Comparison of ENCODE assay signal across 20 cellular contexts in genomic region chr4:65502151-65502691, GRCh38.
A peak's percentile ranks its signal among the peaks of the same experiment; 100 is the strongest.
DNase-seq lines count a peak whose midpoint lies in the region; ATAC-seq and TF ChIP-seq lines count a peak whose summit lies in the region.
"Had no signal": no experiment of that assay in that cellular context is flagged by ENCODE, and none has a peak within 500 bp of the region (broad histone marks: within the 10 kb centered on the region; RNA-seq: fewer than 3 reads in every experiment).

No MANE protein-coding gene starts in this region.

- no TSS peak for BruUV-seq in MCF 10A (replicated peaks; lab: Mats Ljungman, UMichigan)

- TF ChIP-seq POLR2A in breast epithelium (IDR thresholded peaks at IDR 0.05): no peak

- H3K4me3 ChIP-seq in breast epithelium (no peak overlapping the region), fibroblast of mammary gland (ENCODE audit: control insufficient read depth, low read depth, low read length) (no peak overlapping the region)
- H3K4me3 ChIP-seq: adrenal gland, dorsolateral prefrontal cortex, sigmoid colon, uterus had no signal

- no peaks in the 10 kb centered on the region for H3K36me3 Mint-ChIP-seq in MCF 10A (ENCODE audit: insufficient read depth, unreplicated experiment)

- ATAC-seq in GM18870 (IDR thresholded peaks at IDR 0.05; ENCODE audit: unreplicated experiment): no peak
- ATAC-seq: activated T-cell treated with anti-CD3 and anti-CD28 coated beads, Interleukin-2, amount 50 U/mL, for 4 hours had no signal

- H3K27ac Mint-ChIP-seq in MCF 10A (ENCODE audit: low read depth, unreplicated experiment): peak overlapping the region; percentile 80

- H3K4me3 Mint-ChIP-seq in MCF 10A (ENCODE audit: unreplicated experiment): peak overlapping the region; percentile 47
- H3K4me3 Mint-ChIP-seq: activated T-cell treated with anti-CD3 and anti-CD28 coated beads, Interleukin-2, amount 50 U/mL, for 4 hours had no signal

- CTCF ChIA-PET in MCF 10A (lab: Yijun Ruan, JAX): interaction anchor here (0.7 kb wide), 1 partner anchor 1894 kb away, joined by 3 read pairs; no protein-coding TSS in a partner anchor

- TF ChIP-seq CTCF in MCF 10A (IDR thresholded peaks at IDR 0.05; ENCODE audit: unreplicated experiment) (no peak), breast epithelium (IDR thresholded peaks at IDR 0.05) (no peak), VCaP (conservative IDR thresholded peaks at IDR 0.05) (no peak), fibroblast of mammary gland (conservative IDR thresholded peaks at IDR 0.05; ENCODE audit: control insufficient read depth, insufficient read depth, low read depth, low read length) (no peak)

- no peak overlapping the region for H3K27ac ChIP-seq in breast epithelium
- H3K27ac ChIP-seq in VCaP: peak overlapping the region; percentile 45
- H3K27ac ChIP-seq: adrenal gland, dorsolateral prefrontal cortex, sigmoid colon, uterus had no signal

- no peaks in the 10 kb centered on the region for H3K9me3 ChIP-seq in breast epithelium
- H3K9me3 ChIP-seq: adrenal gland, sigmoid colon, uterus had no signal

- intact Hi-C loops in MCF 10A (cut with micrococcal nuclease): no loop called here
- intact Hi-C loops in breast epithelium (cut with DNase I; ENCODE audit: low total_unique reads): no loop called here

- no peaks in the 10 kb centered on the region for H3K27me3 ChIP-seq in breast epithelium
- H3K27me3 ChIP-seq: adrenal gland, dorsolateral prefrontal cortex, sigmoid colon, uterus had no signal

- POLR2A ChIA-PET in MCF 10A (lab: Yijun Ruan, JAX): no interaction called here

- peaks cover 6% of the 10 kb centered on the region for H3K9me3 Mint-ChIP-seq in MCF 10A (ENCODE audit: unreplicated experiment)

- H3K36me3 ChIP-seq in breast epithelium: no peaks in the 10 kb centered on the region
- H3K36me3 ChIP-seq: adrenal gland, sigmoid colon, uterus had no signal

- H3K4me1 ChIP-seq in breast epithelium: no peaks in the 10 kb centered on the region
- H3K4me1 ChIP-seq: adrenal gland, sigmoid colon, uterus had no signal

- peak; percentile 35 for DNase-seq in MCF 10A (ENCODE audit: unreplicated experiment)
- no peak for DNase-seq in breast epithelium (ENCODE audit: low spot score in 2 of 2)
- DNase-seq in fibroblast of mammary gland (ENCODE audit: low read depth): peak; percentile 51
- peak; percentile 23 for DNase-seq in stromal cell of bone marrow (ENCODE audit: low read depth)
- DNase-seq in stimulated activated CD4-positive, alpha-beta T cell treated with anti-CD3 and anti-CD28 coated beads, Interleukin-1b, Interleukin-23, amount 100 ng/mL, for 48 hours: no peak
- DNase-seq in activated effector memory CD4-positive, alpha-beta T cell treated with anti-CD3 and anti-CD28 coated beads, Interleukin-2, amount 50 U/mL, for 16 hours: no peak
- DNase-seq: activated CD4-positive, alpha-beta T cell treated with anti-CD3 and anti-CD28 coated beads for 48 hours; activated T-cell treated with anti-CD3 and anti-CD28 coated beads, Interleukin-2, amount 50 U/mL, for 4 hours; adrenal gland; COR-L47; dorsolateral prefrontal cortex; NCI-H1436; NCI-H524; RPMI8226; sigmoid colon; stimulated activated naive CD4-positive, alpha-beta T cell treated with Interleukin-2 at 50 U/mL for 16 hours; T-helper 2 cell; uterus had no signal

- no peaks in the 10 kb centered on the region for H3K27me3 Mint-ChIP-seq in MCF 10A (ENCODE audit: insufficient read depth, unreplicated experiment)

- peaks cover 12% of the 10 kb centered on the region for H3K4me1 Mint-ChIP-seq in MCF 10A (ENCODE audit: insufficient read depth, unreplicated experiment)

Comparison
In these comparisons a context has a peak if more than half of its experiments do, and no peak if none do; other contexts are left out.
1. DNase-seq: peak in MCF 10A (single experiment), fibroblast of mammary gland (single experiment) and stromal cell of bone marrow (single experiment); none in breast epithelium (0 of 2), stimulated activated CD4-positive, alpha-beta T cell treated with anti-CD3 and anti-CD28 coated beads, Interleukin-1b, Interleukin-23, amount 100 ng/mL, for 48 hours (single experiment) and activated effector memory CD4-positive, alpha-beta T cell treated with anti-CD3 and anti-CD28 coated beads, Interleukin-2, amount 50 U/mL, for 16 hours (single experiment).